ENCODE assay signal across 10 cellular contexts in genomic region chr3:192915724-192916123, GRCh38. TPM values are rescaled to one million over a fixed set of nuclear protein-coding genes. Genes with fewer than 3 reads are reported as not detected.
DNase-seq lines count a peak whose midpoint lies in the region; ATAC-seq and TF ChIP-seq lines count a peak whose summit lies in the region.
"Had no signal": no experiment of that assay in that cellular context is flagged by ENCODE, and none has a peak within 500 bp of the region (broad histone marks: within the 10 kb centered on the region; RNA-seq: fewer than 3 reads in every experiment).

No MANE protein-coding gene starts in this region.

- CTCF ChIA-PET in activated CD4-positive, alpha-beta T cell treated with anti-CD3 and anti-CD28 coated beads for 36 hours (lab: Charles Lee) = no interaction called here
- CTCF ChIA-PET in PC-9 (lab: Charles Lee) = interaction anchor here (0.5 to 1.4 kb wide), 5 partner anchors 19 to 126 kb away, joined by 3 to 4 read pairs (median 3); no protein-coding TSS in a partner anchor

- no peak overlapping the region for H2AFZ ChIP-seq in PC-9
- H2AFZ ChIP-seq in fibroblast of lung (ENCODE audit: low read length) = no peak overlapping the region
- no peak overlapping the region for H2AFZ ChIP-seq in MM.1S (ENCODE audit: low read length)

- H3K27ac ChIP-seq in PC-9 (no peak overlapping the region), fibroblast of lung (ENCODE audit: insufficient read depth, low read length) (no peak overlapping the region), MM.1S (ENCODE audit: low read length) (no peak overlapping the region)
- H3K27ac ChIP-seq: left lung had no signal

- no peak for DNase-seq in activated CD4-positive, alpha-beta T cell treated with anti-CD3 and anti-CD28 coated beads, Interleukin-2, amount 10 ng/mL, durations not matched to agents 24 days and 14 days
- no peak for DNase-seq in activated CD4-positive, alpha-beta T cell treated with anti-CD3 and anti-CD28 coated beads for 36 hours
- DNase-seq in PC-9 (no peak), fibroblast of lung (ENCODE audit: low read depth in 2 of 2) (peak in 1 of 2 donors; percentile 41), skeletal muscle cell (ENCODE audit: low read depth) (no peak), MM.1S (no peak), OCI-M2 (lab: John Stamatoyannopoulos, UW; ENCODE audit: unreplicated experiment) (no peak), middle frontal gyrus (ENCODE audit: extremely low spot score, low spot score) (no peak)
- DNase-seq: SHP77 treated with DMSO at 0.1 percent for 48 hours had no signal

- H3K9ac ChIP-seq in fibroblast of lung (ENCODE audit: insufficient read depth, low read length) (no peak overlapping the region), MM.1S (ENCODE audit: low read length) (no peak overlapping the region)

- H4K20me1 ChIP-seq in PC-9 (ENCODE audit: insufficient read depth) (0 out of 2 replicates have a peak, but pooled peaks cover 3% of the 10 kb centered on the region), fibroblast of lung (ENCODE audit: control insufficient read depth, extremely low read depth, insufficient read depth, low read length) (no peaks in the 10 kb centered on the region), MM.1S (ENCODE audit: insufficient read depth, low read length) (no peaks in the 10 kb centered on the region)

- peak overlapping the region; percentile 93 for H3K4me2 ChIP-seq in PC-9
- H3K4me2 ChIP-seq in fibroblast of lung (ENCODE audit: extremely low read depth, insufficient read depth, low read length) = peak overlapping the region; percentile 60
- H3K4me2 ChIP-seq in MM.1S (ENCODE audit: low read depth, low read length) = no peak overlapping the region

- no TSS peak for BruUV-seq in PC-9 (replicated peaks; lab: Mats Ljungman, UMichigan)

- TF ChIP-seq CTCF in PC-9 (conservative IDR thresholded peaks at IDR 0.05) (0 out of 2 replicates have a peak, but pooled peaks have one; percentile 11), fibroblast of lung (conservative IDR thresholded peaks at IDR 0.05 in 1 of 2, IDR thresholded peaks at IDR 0.05 in 1 of 2; ENCODE audit: low read depth in 1 of 2, low read length in 2 of 2) (no peak), MM.1S (IDR thresholded peaks at IDR 0.05; ENCODE audit: low read length) (no peak)

- H3K4me3 Mint-ChIP-seq in activated CD4-positive, alpha-beta T cell treated with anti-CD3 and anti-CD28 coated beads, Interleukin-2, amount 10 ng/mL, durations not matched to agents 24 days and 14 days = peak overlapping the region; percentile 96
- H3K4me3 Mint-ChIP-seq in activated CD4-positive, alpha-beta T cell treated with anti-CD3 and anti-CD28 coated beads for 36 hours = no peak overlapping the region

- ATAC-seq in activated CD4-positive, alpha-beta T cell treated with anti-CD3 and anti-CD28 coated beads for 36 hours = no peak

- H3K36me3 ChIP-seq in PC-9 (ENCODE audit: low read depth) = no peaks in the 10 kb centered on the region
- H3K36me3 ChIP-seq in fibroblast of lung (ENCODE audit: control insufficient read depth, insufficient read depth, low read length) = no peaks in the 10 kb centered on the region
- no peaks in the 10 kb centered on the region for H3K36me3 ChIP-seq in MM.1S (replicated peaks; ENCODE audit: insufficient read depth, low read length)
- H3K36me3 ChIP-seq: left lung had no signal

- H3K9me3 ChIP-seq in PC-9 (ENCODE audit: insufficient read depth, low read depth) = no peaks in the 10 kb centered on the region
- no peaks in the 10 kb centered on the region for H3K9me3 ChIP-seq in fibroblast of lung (ENCODE audit: control insufficient read depth, insufficient read depth, low read depth, low read length)
- H3K9me3 ChIP-seq in MM.1S (replicated peaks; ENCODE audit: insufficient read depth, low read length) = no peaks in the 10 kb centered on the region
- H3K9me3 ChIP-seq: left lung had no signal

- POLR2A ChIA-PET in activated CD4-positive, alpha-beta T cell treated with anti-CD3 and anti-CD28 coated beads for 36 hours (lab: Charles Lee) = interaction anchor here (1.3 kb wide), 1 partner anchor 16 kb away, joined by 7 read pairs; no protein-coding TSS in a partner anchor
- POLR2A ChIA-PET in PC-9 (lab: Charles Lee; ENCODE audit: unreplicated experiment) = interaction anchor here (0.7 kb wide), 1 partner anchor 9 kb away, joined by 3 read pairs; no protein-coding TSS in a partner anchor

- H3F3A ChIP-seq in PC-9 (ENCODE audit: insufficient read depth, low read depth) = peaks cover 15% of the 10 kb centered on the region; the same call in 1 of the 2 replicates
- H3F3A ChIP-seq in MM.1S (ENCODE audit: insufficient read depth, low read length) = peaks cover 5% of the 10 kb centered on the region; the same call in 1 of the 2 replicates

- no peaks in the 10 kb centered on the region for H3K27me3 ChIP-seq in PC-9 (ENCODE audit: insufficient read depth, low read depth)
- H3K27me3 ChIP-seq in fibroblast of lung (ENCODE audit: control insufficient read depth, insufficient read depth, low read length) = no peaks in the 10 kb centered on the region
- no peaks in the 10 kb centered on the region for H3K27me3 ChIP-seq in MM.1S (replicated peaks; ENCODE audit: insufficient read depth, low read length)

- H3K79me2 ChIP-seq in PC-9 (ENCODE audit: low read depth) (peaks cover 59% of the 10 kb centered on the region), fibroblast of lung (ENCODE audit: control insufficient read depth, insufficient read depth, low read length) (peaks cover 57% of the 10 kb centered on the region), MM.1S (ENCODE audit: low read length) (peaks cover 28% of the 10 kb centered on the region)

- H3K9me2 ChIP-seq in PC-9 (ENCODE audit: insufficient read depth) = no peaks in the 10 kb centered on the region
- H3K9me2 ChIP-seq in MM.1S (replicated peaks; ENCODE audit: insufficient read depth, low read length) = no peaks in the 10 kb centered on the region

- peaks cover 52% of the 10 kb centered on the region for H3K4me1 Mint-ChIP-seq in activated CD4-positive, alpha-beta T cell treated with anti-CD3 and anti-CD28 coated beads, Interleukin-2, amount 10 ng/mL, durations not matched to agents 24 days and 14 days
- peaks cover 20% of the 10 kb centered on the region for H3K4me1 Mint-ChIP-seq in activated CD4-positive, alpha-beta T cell treated with anti-CD3 and anti-CD28 coated beads for 36 hours

- peaks cover 38% of the 10 kb centered on the region for H3K27me3 Mint-ChIP-seq in activated CD4-positive, alpha-beta T cell treated with anti-CD3 and anti-CD28 coated beads, Interleukin-2, amount 10 ng/mL, durations not matched to agents 24 days and 14 days
- peaks cover 62% of the 10 kb centered on the region for H3K27me3 Mint-ChIP-seq in activated CD4-positive, alpha-beta T cell treated with anti-CD3 and anti-CD28 coated beads for 36 hours

- no peaks in the 10 kb centered on the region for H3K9me3 Mint-ChIP-seq in activated CD4-positive, alpha-beta T cell treated with anti-CD3 and anti-CD28 coated beads, Interleukin-2, amount 10 ng/mL, durations not matched to agents 24 days and 14 days
- no peaks in the 10 kb centered on the region for H3K9me3 Mint-ChIP-seq in activated CD4-positive, alpha-beta T cell treated with anti-CD3 and anti-CD28 coated beads for 36 hours (ENCODE audit: low read depth)

- H3K36me3 Mint-ChIP-seq in activated CD4-positive, alpha-beta T cell treated with anti-CD3 and anti-CD28 coated beads, Interleukin-2, amount 10 ng/mL, durations not matched to agents 24 days and 14 days (ENCODE audit: low read depth) = peaks cover 12% of the 10 kb centered on the region
- H3K36me3 Mint-ChIP-seq in activated CD4-positive, alpha-beta T cell treated with anti-CD3 and anti-CD28 coated beads for 36 hours (ENCODE audit: low read depth) = no peaks in the 10 kb centered on the region

- H3K4me3 ChIP-seq in PC-9 (peak overlapping the region; percentile 79; the same call in 1 of the 2 replicates), fibroblast of lung (replicated peaks in 1 of 4; ENCODE audit: control extremely low read depth in 1 of 4, insufficient read depth in 1 of 4, low read depth in 3 of 4, low read length in 4 of 4) (peak overlapping the region; percentile 14 to 97 (median 35)), skeletal muscle cell (ENCODE audit: low read depth, low read length) (peak overlapping the region; percentile 96), MM.1S (ENCODE audit: low read length) (no peak overlapping the region)

- H3K4me1 ChIP-seq in PC-9 (replicated peaks; ENCODE audit: insufficient read depth) = peaks cover 29% of the 10 kb centered on the region
- H3K4me1 ChIP-seq in fibroblast of lung (ENCODE audit: control insufficient read depth, extremely low read depth, insufficient read depth, low read length) = no peaks in the 10 kb centered on the region
- peaks cover 5% of the 10 kb centered on the region; the same call in 1 of the 2 replicates for H3K4me1 ChIP-seq in MM.1S (ENCODE audit: low read length)

- intact Hi-C loops in activated CD4-positive, alpha-beta T cell treated with anti-CD3 and anti-CD28 coated beads, Interleukin-2, amount 10 ng/mL, durations not matched to agents 24 days and 14 days (cut with micrococcal nuclease) = loop anchor here (1.0 kb wide), 1 partner anchor 16 kb away; no protein-coding TSS in a partner anchor
- intact Hi-C loops in activated CD4-positive, alpha-beta T cell treated with anti-CD3 and anti-CD28 coated beads for 36 hours (cut with DNase I, micrococcal nuclease) = loop anchor here (5.0 kb wide), 2 partner anchors 98 to 127 kb away; no protein-coding TSS in a partner anchor
- intact Hi-C loops in PC-9 (cut with micrococcal nuclease; ENCODE audit: unreplicated experiment) = loop anchor here (1.0 to 5.0 kb wide), 3 partner anchors 63 to 677 kb away; partner anchors contain the start of gene OPA1

- no peak overlapping the region for H3K27ac Mint-ChIP-seq in activated CD4-positive, alpha-beta T cell treated with anti-CD3 and anti-CD28 coated beads, Interleukin-2, amount 10 ng/mL, durations not matched to agents 24 days and 14 days
- no peak overlapping the region for H3K27ac Mint-ChIP-seq in activated CD4-positive, alpha-beta T cell treated with anti-CD3 and anti-CD28 coated beads for 36 hours

RNA-seq across cellular contexts. Expression of gene MB21D2, which starts 1.9 kb away (rescaled TPM):
- total RNA-seq in activated CD4-positive, alpha-beta T cell treated with anti-CD3 and anti-CD28 coated beads, Interleukin-2, amount 10 ng/mL, durations not matched to agents 24 days and 14 days = 8.6 and 9.4 TPM in 2 replicates
- 1 to 10 TPM; 2.2 to 2.5 TPM for total RNA-seq in activated CD4-positive, alpha-beta T cell treated with anti-CD3 and anti-CD28 coated beads for 36 hours
- total RNA-seq in PC-9 (2021) = 4.5 and 5.1 TPM in 2 replicates
- total RNA-seq in fibroblast of lung = 3.5 and 3.6 TPM in 2 replicates
- 11.2 and 11.4 TPM in 2 replicates for polyA plus RNA-seq in fibroblast of lung
- polyA plus RNA-seq in fibroblast of lung (2012) = 7.5 and 8.7 TPM in 2 replicates
- 23.7 and 26.6 TPM in 2 replicates for polyA minus RNA-seq in fibroblast of lung (ENCODE audit: low replicate concordance)
